In genomic region chr13:94435604-94436226, GRCh38 we compare ENCODE assay signal across 8 cellular contexts. TPM values are rescaled to one million over a fixed set of nuclear protein-coding genes. Genes with fewer than 3 reads are reported as not detected.
A peak's percentile ranks its signal among the peaks of the same experiment; 100 is the strongest.
DNase-seq lines count a peak whose midpoint lies in the region; ATAC-seq, FAIRE-seq and TF ChIP-seq lines count a peak whose summit lies in the region.

No MANE protein-coding gene starts in this region.

- dilution Hi-C loops in keratinocyte (cut with MboI; ENCODE audit: extremely low pct_ligation_motif_present, low sequenced_read_pairs): no loop called here

- H3K27me3 ChIP-seq in body of pancreas (no peaks in the 10 kb centered on the region), keratinocyte (ENCODE audit: control insufficient read depth, extremely low read depth, insufficient read depth, low read length) (no peaks in the 10 kb centered on the region), tibial artery (no peaks in the 10 kb centered on the region)

- H3K4me2 ChIP-seq in keratinocyte (ENCODE audit: control insufficient read depth, extremely low read depth, insufficient read depth, low read depth, low read length): no peak overlapping the region

- H2AFZ ChIP-seq in keratinocyte (ENCODE audit: control insufficient read depth, low read length): no peak overlapping the region

- H3K9me1 ChIP-seq in keratinocyte (ENCODE audit: control insufficient read depth, extremely low read depth, insufficient read depth, low read length): no peaks in the 10 kb centered on the region

- TF ChIP-seq CTCF in AG09319 (IDR thresholded peaks at IDR 0.05; ENCODE audit: low read depth, low read length) (peak; percentile 51), body of pancreas (IDR thresholded peaks at IDR 0.05) (peak; percentile 30 to 73 (median 60)), keratinocyte (optimal IDR thresholded peaks at IDR 0.05 in 1 of 3, IDR thresholded peaks at IDR 0.05 in 1 of 3, conservative IDR thresholded peaks at IDR 0.05 in 1 of 3; ENCODE audit: extremely low read depth in 1 of 3, insufficient read depth in 2 of 3, low read length in 3 of 3) (peak in 2 of 3 experiments; percentile 45 to 48), tibial artery (IDR thresholded peaks at IDR 0.05) (peak; percentile 50 to 60)

- H3K4me1 ChIP-seq in body of pancreas (no peaks in the 10 kb centered on the region), keratinocyte (ENCODE audit: control insufficient read depth, extremely low read depth, insufficient read depth, low read length) (no peaks in the 10 kb centered on the region), tibial artery (no peaks in the 10 kb centered on the region)

- H4K20me1 ChIP-seq in keratinocyte (ENCODE audit: control insufficient read depth, extremely low read depth, insufficient read depth, low read length): no peaks in the 10 kb centered on the region

- DNase-seq in AG09319 (ENCODE audit: extremely low read depth, low read depth) (peak; percentile 16), NCI-H510A treated with DMSO at 0.1 percent for 48 hours (lab: John Stamatoyannopoulos, UW) (peak; percentile 69), body of pancreas (no peak), keratinocyte (ENCODE audit: low read depth, low spot score) (peak; percentile 5), tibial artery (no peak), occipital lobe (lab: John Stamatoyannopoulos, UW) (no peak)

- no peaks in the 10 kb centered on the region for H3K79me2 ChIP-seq in keratinocyte (ENCODE audit: control insufficient read depth, insufficient read depth, low read length)

- no peaks in the 10 kb centered on the region for H3K9me3 ChIP-seq in body of pancreas
- no peaks in the 10 kb centered on the region for H3K9me3 ChIP-seq in keratinocyte (ENCODE audit: control insufficient read depth, low read depth, low read length)
- no peaks in the 10 kb centered on the region for H3K9me3 ChIP-seq in tibial artery

- no peak for TF ChIP-seq POLR2A in body of pancreas (IDR thresholded peaks at IDR 0.05)

- ATAC-seq in GM18498 (IDR thresholded peaks at IDR 0.05; ENCODE audit: unreplicated experiment) (peak; percentile 67), HG03432 (IDR thresholded peaks at IDR 0.05; ENCODE audit: unreplicated experiment) (peak; percentile 66), body of pancreas (peak; percentile 78)

- FAIRE-seq in keratinocyte (lab: Jason Lieb, UNC): peak; percentile 34

- no peaks in the 10 kb centered on the region for H3K36me3 ChIP-seq in body of pancreas (replicated peaks in 1 of 2; ENCODE audit: insufficient read depth in 1 of 2, low read depth in 2 of 2)
- H3K36me3 ChIP-seq in keratinocyte (ENCODE audit: control insufficient read depth in 2 of 2, extremely low read depth in 1 of 2, insufficient read depth in 2 of 2, low read length in 2 of 2): no peaks in the 10 kb centered on the region
- H3K36me3 ChIP-seq in tibial artery: no peaks in the 10 kb centered on the region

- H3K4me3 ChIP-seq in body of pancreas (no peak overlapping the region), keratinocyte (ENCODE audit: control insufficient read depth in 2 of 3, extremely low read depth in 1 of 3, insufficient read depth in 2 of 3, low read depth in 1 of 3, low read length in 3 of 3) (no peak overlapping the region), tibial artery (no peak overlapping the region)

- H3K27ac ChIP-seq in body of pancreas (no peak overlapping the region), keratinocyte (ENCODE audit: control insufficient read depth, insufficient read depth, low read length) (no peak overlapping the region), tibial artery (no peak overlapping the region)

- no peak overlapping the region for H3K9ac ChIP-seq in keratinocyte (ENCODE audit: control insufficient read depth, extremely low read depth, insufficient read depth, low read length)

- 29 to 33% methylated on average over 4 of the region's 4 CpGs for WGBS in body of pancreas, 2 donors

- intact Hi-C loops in body of pancreas (cut with DNase I): no loop called here
- intact Hi-C loops in tibial artery (cut with DNase I; ENCODE audit: low total_unique reads): loop anchor here (5.0 kb wide), 1 partner anchor 182 kb away; no protein-coding TSS in a partner anchor

RNA-seq across cellular contexts. Expression of gene DCT, which starts 43.8 kb away (rescaled TPM):
- total RNA-seq in body of pancreas (under 1 TPM; 0.33 to 0.78 TPM), occipital lobe (0.47 TPM)
- 0.04 to 0.08 TPM in 2 of 3 replicates, not detected in the other for polyA plus RNA-seq in keratinocyte
- 0.17 TPM for polyA plus RNA-seq in keratinocyte (2011; ENCODE audit: low read depth)
- 0.05 and 0.06 TPM in 2 replicates for polyA plus RNA-seq in keratinocyte (2011; cell fraction: cytosol; rRNA removed)
- 0.10 and 0.20 TPM in 2 replicates for polyA plus RNA-seq in keratinocyte (2011; cell fraction: nucleus; rRNA removed)
- 0.11 TPM in 1 of 2 replicates, not detected in the other for polyA plus RNA-seq in keratinocyte (2012; ENCODE audit: low replicate concordance)
- not detected in 3 replicates for polyA minus RNA-seq in keratinocyte
- not detected for polyA minus RNA-seq in keratinocyte (2011; cell fraction: cytosol; rRNA and poly(A)+ RNA removed)
- not detected in 2 replicates for polyA minus RNA-seq in keratinocyte (2011; cell fraction: nucleus; rRNA and poly(A)+ RNA removed)

Comparison
In these comparisons a context has a peak if more than half of its experiments do, and no peak if none do; other contexts are left out.
1. DNase-seq: peak in AG09319 (single experiment), NCI-H510A treated with DMSO at 0.1 percent for 48 hours (single experiment) and keratinocyte (single experiment); none in body of pancreas (0 of 4), tibial artery (0 of 2) and occipital lobe (single experiment).
2. Peak in every context shown above with its lines, with median percentiles within 50 percentile points of each other: CTCF ChIP-seq and ATAC-seq.